Comparison of ENCODE assay signal across 23 cellular contexts in the genomic region with DNA sequence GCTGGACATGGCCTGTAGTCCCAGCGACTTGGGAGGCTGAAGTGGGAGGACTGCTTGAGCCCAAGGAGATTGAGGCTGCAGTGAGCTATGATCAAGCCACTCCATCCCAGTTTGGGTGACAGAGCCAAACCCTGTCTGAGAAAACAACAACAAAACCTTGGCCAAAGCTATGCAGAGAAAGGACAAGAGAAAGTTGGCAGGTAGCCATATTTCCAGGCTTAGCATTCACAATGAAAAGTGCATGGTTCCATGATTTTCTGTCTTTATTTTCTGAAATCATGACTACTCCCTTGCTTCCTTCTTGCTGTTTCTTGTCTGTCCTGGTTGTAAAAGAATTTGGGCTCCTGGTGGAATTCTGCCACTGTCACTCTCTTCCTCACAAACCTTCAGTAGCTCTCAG.
"Had no signal": no experiment of that assay in that cellular context is flagged by ENCODE, and none has a peak within 500 bp of the region (broad histone marks: within the 10 kb centered on the region; RNA-seq: fewer than 3 reads in every experiment).

No MANE protein-coding gene starts in this region.

- DNase-seq: activated CD4-positive, alpha-beta T cell treated with anti-CD3 and anti-CD28 coated beads, Interleukin-2, amount 10 ng/mL, durations not matched to agents 7 days and 5 days; activated CD4-positive, CD25-positive, alpha-beta regulatory T cell treated with anti-CD3 and anti-CD28 coated beads, Interleukin-2, amount 50 U/mL, for 72 hours; activated CD8-positive, alpha-beta T cell treated with anti-CD3 and anti-CD28 coated beads, Interleukin-2, amount 10 ng/mL, durations not matched to agents 7 days and 5 days; activated gamma-delta T cell treated with Interleukin-2 at 50 U/mL for 16 hours; aorta; dorsolateral prefrontal cortex; effector memory CD8-positive, alpha-beta T cell; head of caudate nucleus; ovary; right cardiac atrium; stimulated activated CD4-positive, alpha-beta T cell treated with anti-CD3 and anti-CD28 coated beads, Interleukin-4, amount 100 ng/mL, for 4 hours; stimulated activated naive CD8-positive, alpha-beta T cell treated with anti-CD3 and anti-CD28 coated beads, Interleukin-15, amount 100 ng/mL, for 72 hours; tibial artery; uterus had no signal

- H3K27me3 ChIP-seq: dorsolateral prefrontal cortex, gastroesophageal sphincter, neutrophil, ovary, tibial artery, uterus had no signal

- H3K4me1 ChIP-seq: prostate gland, uterus had no signal

- H3K4me1 Mint-ChIP-seq: activated CD4-positive, alpha-beta T cell treated with anti-CD3 and anti-CD28 coated beads, Interleukin-2, amount 10 ng/mL, durations not matched to agents 7 days and 5 days; activated naive CD4-positive, alpha-beta T cell treated with anti-CD3 and anti-CD28 coated beads, Interleukin-2, amount 50 U/mL, for 24 hours; central memory CD8-positive, alpha-beta T cell; stimulated activated naive CD8-positive, alpha-beta T cell treated with anti-CD3 and anti-CD28 coated beads, Interleukin-15, amount 100 ng/mL, for 72 hours had no signal

- H3K9me3 ChIP-seq: gastroesophageal sphincter, neutrophil, ovary, prostate gland, tibial artery, uterus had no signal

- ATAC-seq: activated CD8-positive, alpha-beta T cell treated with anti-CD3 and anti-CD28 coated beads, Interleukin-2, amount 10 ng/mL, durations not matched to agents 7 days and 5 days; effector memory CD8-positive, alpha-beta T cell; esophagus mucosa; gastroesophageal sphincter; natural killer cell treated with Interleukin-12 subunit alpha and Interleukin-12 subunit beta and Interleukin-15 and Interleukin-18, amount 100 ng/mL, for 72 hours; right cardiac atrium; stimulated activated naive CD8-positive, alpha-beta T cell treated with anti-CD3 and anti-CD28 coated beads, Interleukin-15, amount 100 ng/mL, for 72 hours had no signal

- H3K4me3 Mint-ChIP-seq: activated CD4-positive, alpha-beta T cell treated with anti-CD3 and anti-CD28 coated beads, Interleukin-2, amount 10 ng/mL, durations not matched to agents 7 days and 5 days; activated CD8-positive, alpha-beta T cell treated with anti-CD3 and anti-CD28 coated beads, Interleukin-2, amount 10 ng/mL, durations not matched to agents 7 days and 5 days; activated naive CD4-positive, alpha-beta T cell treated with anti-CD3 and anti-CD28 coated beads, Interleukin-2, amount 50 U/mL, for 24 hours; central memory CD8-positive, alpha-beta T cell; effector memory CD8-positive, alpha-beta T cell; natural killer cell treated with Interleukin-12 subunit alpha and Interleukin-12 subunit beta and Interleukin-15 and Interleukin-18, amount 100 ng/mL, for 72 hours; stimulated activated naive CD8-positive, alpha-beta T cell treated with anti-CD3 and anti-CD28 coated beads, Interleukin-15, amount 100 ng/mL, for 72 hours; T-helper 2 cell treated with Interferon-gamma antibody and Interleukin-4, amounts not matched to agents 5 μg/mL and 100 μg/mL, for 36 hours had no signal

- H3K27ac Mint-ChIP-seq: activated CD4-positive, alpha-beta T cell treated with anti-CD3 and anti-CD28 coated beads, Interleukin-2, amount 10 ng/mL, durations not matched to agents 7 days and 5 days; activated CD8-positive, alpha-beta T cell treated with anti-CD3 and anti-CD28 coated beads, Interleukin-2, amount 10 ng/mL, durations not matched to agents 7 days and 5 days; activated naive CD4-positive, alpha-beta T cell treated with anti-CD3 and anti-CD28 coated beads, Interleukin-2, amount 50 U/mL, for 24 hours; effector memory CD8-positive, alpha-beta T cell; natural killer cell treated with Interleukin-12 subunit alpha and Interleukin-12 subunit beta and Interleukin-15 and Interleukin-18, amount 100 ng/mL, for 72 hours; T-helper 2 cell treated with Interferon-gamma antibody and Interleukin-4, amounts not matched to agents 5 μg/mL and 100 μg/mL, for 36 hours had no signal

- H3K36me3 ChIP-seq: gastroesophageal sphincter, neutrophil, ovary, prostate gland, tibial artery, uterus had no signal

- H3K9me3 Mint-ChIP-seq: activated CD4-positive, alpha-beta T cell treated with anti-CD3 and anti-CD28 coated beads, Interleukin-2, amount 10 ng/mL, durations not matched to agents 7 days and 5 days; activated naive CD4-positive, alpha-beta T cell treated with anti-CD3 and anti-CD28 coated beads, Interleukin-2, amount 50 U/mL, for 24 hours; central memory CD8-positive, alpha-beta T cell; effector memory CD8-positive, alpha-beta T cell; natural killer cell treated with Interleukin-12 subunit alpha and Interleukin-12 subunit beta and Interleukin-15 and Interleukin-18, amount 100 ng/mL, for 72 hours; stimulated activated naive CD8-positive, alpha-beta T cell treated with anti-CD3 and anti-CD28 coated beads, Interleukin-15, amount 100 ng/mL, for 72 hours; T-helper 2 cell treated with Interferon-gamma antibody and Interleukin-4, amounts not matched to agents 5 μg/mL and 100 μg/mL, for 36 hours had no signal

- H3K4me3 ChIP-seq: dorsolateral prefrontal cortex, gastroesophageal sphincter, ovary, prostate gland, tibial artery, uterus had no signal

- H3K27ac ChIP-seq: dorsolateral prefrontal cortex, gastroesophageal sphincter, neutrophil, ovary, prostate gland, tibial artery, uterus, VCaP had no signal

- H3K27me3 Mint-ChIP-seq: activated CD4-positive, alpha-beta T cell treated with anti-CD3 and anti-CD28 coated beads, Interleukin-2, amount 10 ng/mL, durations not matched to agents 7 days and 5 days; activated naive CD4-positive, alpha-beta T cell treated with anti-CD3 and anti-CD28 coated beads, Interleukin-2, amount 50 U/mL, for 24 hours had no signal

- H3K36me3 Mint-ChIP-seq: activated naive CD4-positive, alpha-beta T cell treated with anti-CD3 and anti-CD28 coated beads, Interleukin-2, amount 50 U/mL, for 24 hours; natural killer cell treated with Interleukin-12 subunit alpha and Interleukin-12 subunit beta and Interleukin-15 and Interleukin-18, amount 100 ng/mL, for 72 hours had no signal
